Comparison of ENCODE assay signal across 10 cellular contexts in the genomic region with DNA sequence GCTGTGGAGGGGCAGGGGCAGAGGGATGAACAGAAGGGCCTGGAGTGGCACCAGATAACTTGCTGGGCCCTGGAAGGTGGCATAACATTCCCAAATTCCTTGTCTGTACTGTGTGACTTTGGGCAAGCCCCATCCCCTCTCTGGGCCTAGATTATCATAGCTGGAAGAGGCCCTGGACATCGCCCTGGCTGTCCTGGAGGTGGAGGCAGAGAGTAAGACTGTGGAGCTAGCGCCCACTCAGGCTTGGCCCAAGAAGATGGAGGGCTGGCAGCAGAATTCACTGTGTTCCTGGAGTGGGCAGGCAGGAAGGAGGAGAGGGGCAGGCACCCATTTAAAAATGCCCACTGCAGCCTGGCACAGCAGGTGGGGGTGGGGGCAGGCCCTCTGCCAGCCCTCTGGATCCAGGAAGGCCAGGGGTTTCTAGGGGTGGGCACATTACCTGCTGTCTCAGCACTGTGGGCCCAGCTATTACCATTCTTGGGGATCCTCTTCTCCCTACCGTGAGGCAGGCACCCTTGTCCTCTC. TPM values are rescaled to one million over a fixed set of nuclear protein-coding genes. Genes with fewer than 3 reads are reported as not detected.
A peak's percentile ranks its signal among the peaks of the same experiment; 100 is the strongest.
DNase-seq lines count a peak whose midpoint lies in the region; ATAC-seq and TF ChIP-seq lines count a peak whose summit lies in the region.
"Had no signal": no experiment of that assay in that cellular context is flagged by ENCODE, and none has a peak within 500 bp of the region (broad histone marks: within the 10 kb centered on the region; RNA-seq: fewer than 3 reads in every experiment).

No MANE protein-coding gene starts in this region.

- H3K27ac Mint-ChIP-seq in activated CD8-positive, alpha-beta memory T cell treated with anti-CD3 and anti-CD28 coated beads, Interleukin-2, amount 10 ng/mL, durations not matched to agents 7 days and 5 days: no peak overlapping the region

- H3K9me3 ChIP-seq in HUES64 (ENCODE audit: insufficient read depth, low read depth, low read length): no peaks in the 10 kb centered on the region
- H3K9me3 ChIP-seq in mesodermal cell (ENCODE audit: control insufficient read depth, low read length): no peaks in the 10 kb centered on the region

- peak overlapping the region; percentile 58 for H3K27ac ChIP-seq in ACC112 (ENCODE audit: low read depth, low read length)
- H3K27ac ChIP-seq in HUES64 (ENCODE audit: low read depth, low read length): peak overlapping the region; percentile 38; the same call in 1 of the 2 replicates
- H3K27ac ChIP-seq in mesodermal cell (ENCODE audit: low read depth, low read length, severe bottlenecking): peak overlapping the region; percentile 86

- peak; percentile 76 for TF ChIP-seq CTCF in choroid plexus epithelial cell (conservative IDR thresholded peaks at IDR 0.05; ENCODE audit: low read depth, low read length)

- H3K4me3 Mint-ChIP-seq in activated CD8-positive, alpha-beta memory T cell treated with anti-CD3 and anti-CD28 coated beads, Interleukin-2, amount 10 ng/mL, durations not matched to agents 7 days and 5 days: no peak overlapping the region

- WGBS in HUES64: 62% methylated on average over 3 of the region's 3 CpGs
- WGBS in mesodermal cell (ENCODE audit: insufficient coverage in 2 of 2), 2 experiments: 53 to 62% methylated on average over 3 of the region's 3 CpGs

- no peaks in the 10 kb centered on the region for H3K27me3 Mint-ChIP-seq in activated CD8-positive, alpha-beta memory T cell treated with anti-CD3 and anti-CD28 coated beads, Interleukin-2, amount 10 ng/mL, durations not matched to agents 7 days and 5 days

- no peak overlapping the region for H2AFZ ChIP-seq in ACC112 (ENCODE audit: low read length, unreplicated experiment)

- peak; percentile 76 for DNase-seq in choroid plexus epithelial cell (ENCODE audit: low read depth)
- no peak for DNase-seq in activated CD8-positive, alpha-beta memory T cell treated with anti-CD3 and anti-CD28 coated beads, Interleukin-2, amount 10 ng/mL, durations not matched to agents 7 days and 5 days
- DNase-seq: GDM1, SHP77 treated with DMSO at 0.1 percent for 48 hours had no signal

- peaks cover 9% of the 10 kb centered on the region for H3K4me1 Mint-ChIP-seq in activated CD8-positive, alpha-beta memory T cell treated with anti-CD3 and anti-CD28 coated beads, Interleukin-2, amount 10 ng/mL, durations not matched to agents 7 days and 5 days

- H3K79me2 ChIP-seq in ACC112 (ENCODE audit: control insufficient read depth, insufficient read depth, low read length, unreplicated experiment): peaks cover 65% of the 10 kb centered on the region

- no peaks in the 10 kb centered on the region for H3K27me3 ChIP-seq in ACC112 (ENCODE audit: insufficient read depth, low read length)
- peaks cover 49% of the 10 kb centered on the region for H3K27me3 ChIP-seq in HUES64 (ENCODE audit: insufficient read depth, low read length)

- no peaks in the 10 kb centered on the region for H3K9me3 Mint-ChIP-seq in activated CD8-positive, alpha-beta memory T cell treated with anti-CD3 and anti-CD28 coated beads, Interleukin-2, amount 10 ng/mL, durations not matched to agents 7 days and 5 days (ENCODE audit: low read depth)

- no peaks in the 10 kb centered on the region for H3K36me3 ChIP-seq in ACC112 (ENCODE audit: insufficient read depth, low read length)
- no peaks in the 10 kb centered on the region for H3K36me3 ChIP-seq in HUES64 (ENCODE audit: insufficient read depth, low read length)
- H3K36me3 ChIP-seq in mesodermal cell (ENCODE audit: control insufficient read depth, insufficient read depth, low read length): peaks cover 21% of the 10 kb centered on the region

- ATAC-seq in GM21447 (IDR thresholded peaks at IDR 0.05; ENCODE audit: unreplicated experiment) (no peak), GM19397 (IDR thresholded peaks at IDR 0.05; ENCODE audit: unreplicated experiment) (no peak)
- no peak for ATAC-seq in activated CD4-positive, CD25-positive, alpha-beta regulatory T cell treated with anti-CD3 and anti-CD28 coated beads, Interleukin-2, amount 50 U/mL, for 24 hours
- ATAC-seq in activated CD8-positive, alpha-beta memory T cell treated with anti-CD3 and anti-CD28 coated beads, Interleukin-2, amount 10 ng/mL, durations not matched to agents 7 days and 5 days: no peak

- H3K4me1 ChIP-seq in ACC112 (ENCODE audit: control insufficient read depth, insufficient read depth, low read length, unreplicated experiment) (peaks cover 88% of the 10 kb centered on the region), HUES64 (ENCODE audit: insufficient read depth, low read length) (peaks cover 46% of the 10 kb centered on the region), mesodermal cell (ENCODE audit: control insufficient read depth, insufficient read depth, low read length, poor library complexity, severe bottlenecking) (peaks cover 83% of the 10 kb centered on the region)

- CTCF ChIA-PET in activated CD8-positive, alpha-beta memory T cell treated with anti-CD3 and anti-CD28 coated beads, Interleukin-2, amount 10 ng/mL, durations not matched to agents 7 days and 5 days (lab: Charles Lee): interaction anchor here (1.6 to 5.1 kb wide), 2 partner anchors 11 to 24 kb away, joined by 3 to 36 read pairs; a partner anchor contains a TSS

- H3K9ac ChIP-seq in HUES64 (ENCODE audit: low read depth, low read length): peak overlapping the region; percentile 8; the same call in 1 of the 2 replicates

- no peaks in the 10 kb centered on the region for H3K36me3 Mint-ChIP-seq in activated CD8-positive, alpha-beta memory T cell treated with anti-CD3 and anti-CD28 coated beads, Interleukin-2, amount 10 ng/mL, durations not matched to agents 7 days and 5 days

- H3K4me3 ChIP-seq in ACC112 (ENCODE audit: low read depth, low read length) (no peak overlapping the region; the same call in 1 of the 2 replicates), HUES64 (ENCODE audit: low read length) (peak overlapping the region; percentile 29; the same call in 1 of the 2 replicates), choroid plexus epithelial cell (ENCODE audit: low read depth, low read length) (no peak overlapping the region), mesodermal cell (ENCODE audit: extremely low read depth, insufficient read depth, low read length, poor library complexity, severe bottlenecking) (peak overlapping the region; percentile 12)

RNA-seq across cellular contexts. Expression of a gene that starts 22.6 kb away (rescaled TPM):
- polyA plus RNA-seq in HUES64 (2013, experiment 1 of 2): 10.3 TPM
- polyA plus RNA-seq in HUES64 (2013, experiment 2 of 2): 12.7 TPM
- polyA plus RNA-seq in mesodermal cell (2013, experiment 1 of 2): 83.9 TPM
- polyA plus RNA-seq in mesodermal cell (2013, experiment 2 of 2): 71.8 TPM
- not detected for total RNA-seq in activated CD8-positive, alpha-beta memory T cell treated with anti-CD3 and anti-CD28 coated beads, Interleukin-2, amount 10 ng/mL, durations not matched to agents 7 days and 5 days

RNA-seq across cellular contexts. Expression of a gene that starts 45.6 kb away (rescaled TPM):
- 5.1 TPM for polyA plus RNA-seq in HUES64 (2013, experiment 1 of 2)
- 6.0 TPM for polyA plus RNA-seq in HUES64 (2013, experiment 2 of 2)
- 9.1 TPM for polyA plus RNA-seq in mesodermal cell (2013, experiment 1 of 2)
- 6.0 TPM for polyA plus RNA-seq in mesodermal cell (2013, experiment 2 of 2)
- 10 to 100 TPM; 31.2 to 39.6 TPM for total RNA-seq in activated CD8-positive, alpha-beta memory T cell treated with anti-CD3 and anti-CD28 coated beads, Interleukin-2, amount 10 ng/mL, durations not matched to agents 7 days and 5 days

RNA-seq across cellular contexts. Expression of a gene that starts 58.5 kb away (rescaled TPM):
- 0.25 TPM for polyA plus RNA-seq in HUES64 (2013, experiment 1 of 2)
- 0.32 TPM for polyA plus RNA-seq in HUES64 (2013, experiment 2 of 2)
- polyA plus RNA-seq in mesodermal cell (2013, experiment 1 of 2): 2.8 TPM
- polyA plus RNA-seq in mesodermal cell (2013, experiment 2 of 2): 3.0 TPM
- total RNA-seq in activated CD8-positive, alpha-beta memory T cell treated with anti-CD3 and anti-CD28 coated beads, Interleukin-2, amount 10 ng/mL, durations not matched to agents 7 days and 5 days: not detected

Comparison
In these comparisons a context has a peak if more than half of its experiments do, and no peak if none do; other contexts are left out.
1. H3K4me3 ChIP-seq: peak in HUES64 (single experiment) and mesodermal cell (single experiment); none in ACC112 (single experiment) and choroid plexus epithelial cell (single experiment).
2. Peak in every context shown above with its lines, with median percentiles within 50 percentile points of each other: H3K27ac ChIP-seq.